8 cellular contexts compared by ENCODE assay signal in the genomic region with DNA sequence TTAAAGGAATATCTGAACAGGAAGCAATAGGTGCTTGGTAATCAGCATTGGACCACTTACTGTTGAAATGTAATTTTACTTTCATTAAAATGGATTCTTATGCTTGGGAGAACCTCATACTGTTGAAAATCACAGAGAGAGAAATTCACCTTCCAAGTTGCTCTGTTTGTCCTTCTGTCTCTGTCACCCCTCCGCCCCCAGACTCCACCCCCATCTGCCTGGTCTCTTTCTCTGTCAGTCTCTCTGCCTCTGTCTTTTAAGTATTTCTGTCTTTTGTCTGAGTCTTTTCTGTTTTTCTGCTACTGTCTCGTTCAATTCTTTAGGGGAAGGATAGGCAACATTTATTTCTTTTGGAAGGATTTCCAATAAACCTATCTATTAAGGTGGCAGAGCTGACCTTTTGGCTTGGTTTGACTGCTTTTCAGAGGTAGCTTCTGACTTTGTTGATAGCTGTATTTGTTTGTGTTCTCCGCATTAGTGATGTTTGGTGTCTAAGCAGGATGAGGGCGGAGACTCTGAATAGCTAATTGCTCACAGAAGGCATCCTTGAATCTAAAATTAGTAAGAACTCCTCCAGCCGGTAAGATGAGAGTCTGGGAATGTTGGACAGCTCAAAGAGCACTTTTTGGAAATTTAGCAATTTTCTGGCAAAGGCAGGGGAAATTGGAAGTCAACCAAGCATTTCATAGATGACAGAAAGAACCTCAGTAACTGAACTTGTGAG.
DNase-seq lines count a peak whose midpoint lies in the region; ATAC-seq and TF ChIP-seq lines count a peak whose summit lies in the region.

No MANE protein-coding gene starts in this region.

- H3K27ac Mint-ChIP-seq in central memory CD8-positive, alpha-beta T cell (ENCODE audit: low read depth), result no peak overlapping the region
- H3K27ac Mint-ChIP-seq in CD14-positive monocyte, result no peak overlapping the region

- H3K9me3 Mint-ChIP-seq in central memory CD8-positive, alpha-beta T cell, result no peaks in the 10 kb centered on the region
- H3K9me3 Mint-ChIP-seq in CD14-positive monocyte, result no peaks in the 10 kb centered on the region

- H3K9me3 ChIP-seq in left lung, result no peaks in the 10 kb centered on the region
- H3K9me3 ChIP-seq in thymus (ENCODE audit: control insufficient read depth), result no peaks in the 10 kb centered on the region

- H3K27me3 Mint-ChIP-seq in central memory CD8-positive, alpha-beta T cell, result no peaks in the 10 kb centered on the region
- H3K27me3 Mint-ChIP-seq in CD14-positive monocyte (ENCODE audit: low read depth in 3 of 3), result no peaks in the 10 kb centered on the region

- H3K4me3 Mint-ChIP-seq in central memory CD8-positive, alpha-beta T cell, result no peak overlapping the region
- no peak overlapping the region for H3K4me3 Mint-ChIP-seq in CD14-positive monocyte

- peak; percentile 10 for DNase-seq in activated gamma-delta T cell treated with Interleukin-2 at 50 U/mL for 16 hours
- no peak for DNase-seq in activated gamma-delta T cell (lab: John Stamatoyannopoulos, UW)
- no peak for DNase-seq in central memory CD8-positive, alpha-beta T cell (ENCODE audit: low spot score in 2 of 2)
- no peak for DNase-seq in left lung
- no peak for DNase-seq in CD14-positive monocyte (ENCODE audit: low spot score)
- DNase-seq in NCI-H1092 (lab: John Stamatoyannopoulos, UW), result no peak
- DNase-seq in H4 (ENCODE audit: low spot score), result no peak

- H3K4me1 Mint-ChIP-seq in central memory CD8-positive, alpha-beta T cell, result peaks cover 43% of the 10 kb centered on the region
- peaks cover 54% of the 10 kb centered on the region for H3K4me1 Mint-ChIP-seq in CD14-positive monocyte

- 70% methylated on average over 5 of the region's 5 CpGs for WGBS in thymus

- peak; percentile 26 for ATAC-seq in central memory CD8-positive, alpha-beta T cell (replicated peaks; ENCODE audit: extremely low read depth, poor library complexity, severe bottlenecking)
- peak; percentile 26 for ATAC-seq in left lung

- H3K27me3 ChIP-seq in left lung, result no peaks in the 10 kb centered on the region
- H3K27me3 ChIP-seq in thymus (ENCODE audit: control insufficient read depth, insufficient read depth), result no peaks in the 10 kb centered on the region

- peaks cover 5% of the 10 kb centered on the region for H3K36me3 Mint-ChIP-seq in central memory CD8-positive, alpha-beta T cell (ENCODE audit: insufficient read depth)
- H3K36me3 Mint-ChIP-seq in CD14-positive monocyte, result peaks cover 25 to 41% of the 10 kb centered on the region in 2 donors

- H3K36me3 ChIP-seq in left lung (peaks cover 0 to 2% of the 10 kb centered on the region in 2 donors), thymus (ENCODE audit: control insufficient read depth, insufficient read depth) (no peaks in the 10 kb centered on the region)

- H3K27ac ChIP-seq in left lung (peak overlapping the region; percentile 71 to 88), thymus (ENCODE audit: low read depth) (peak overlapping the region; percentile 21)

- intact Hi-C loops in left lung (cut with DNase I) (loop anchor here in 1 of 2 donors (10.0 kb wide), 1 partner anchor 84 kb away; no protein-coding TSS in a partner anchor), CD14-positive monocyte (cut with micrococcal nuclease) (loop anchor here (5.0 to 10.0 kb wide), 2 partner anchors 38 to 136 kb away; no protein-coding TSS in a partner anchor)

- H3K4me1 ChIP-seq in left lung, result peaks cover 64 to 100% of the 10 kb centered on the region in 2 donors
- H3K4me1 ChIP-seq in thymus (ENCODE audit: control insufficient read depth, insufficient read depth, low read length), result peaks cover 47% of the 10 kb centered on the region

- H3K4me3 ChIP-seq in left lung (peak overlapping the region; percentile 30 to 32), thymus (ENCODE audit: low read length) (no peak overlapping the region)

- no peak for TF ChIP-seq CTCF in left lung (IDR thresholded peaks at IDR 0.05)
- no peak for TF ChIP-seq CTCF in CD14-positive monocyte (IDR thresholded peaks at IDR 0.05)
